Comparison of ENCODE assay signal across 22 cellular contexts in the genomic region with DNA sequence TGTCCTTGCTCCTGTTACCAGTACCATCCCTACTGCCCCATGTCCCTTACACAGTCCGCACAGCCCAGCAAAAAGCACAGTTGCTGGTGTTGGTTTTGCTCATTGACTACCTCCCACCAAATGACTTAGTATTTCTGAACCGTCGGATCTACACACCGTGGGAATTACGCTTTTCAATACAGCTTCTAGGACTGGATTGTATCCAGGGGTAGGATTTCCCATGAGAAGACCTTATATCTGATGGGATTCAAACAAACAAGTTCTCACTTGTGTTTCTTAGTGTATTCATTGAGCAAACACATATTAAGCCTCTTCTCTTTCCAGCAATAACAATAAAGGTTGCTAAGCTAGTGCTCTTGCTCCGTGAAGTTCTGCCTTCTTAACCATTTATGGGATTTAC. TPM values are rescaled to one million over a fixed set of nuclear protein-coding genes. Genes with fewer than 3 reads are reported as not detected.
DNase-seq lines count a peak whose midpoint lies in the region; ATAC-seq and TF ChIP-seq lines count a peak whose summit lies in the region.
"Had no signal": no experiment of that assay in that cellular context is flagged by ENCODE, and none has a peak within 500 bp of the region (broad histone marks: within the 10 kb centered on the region; RNA-seq: fewer than 3 reads in every experiment).

No MANE protein-coding gene starts in this region.

- H3K27ac ChIP-seq in left ventricle myocardium inferior (replicated peaks), result peak overlapping the region; percentile 75
- H3K27ac ChIP-seq: C4-2B, RWPE1 had no signal

- no peaks in the 10 kb centered on the region for H3K9me3 ChIP-seq in left ventricle myocardium inferior (replicated peaks)
- H3K9me3 ChIP-seq: HAP-1, MG63 had no signal

- TF ChIP-seq CTCF in left ventricle myocardium inferior (IDR thresholded peaks at IDR 0.05; ENCODE audit: borderline replicate concordance) (no peak), GM10266 (IDR thresholded peaks at IDR 0.05; ENCODE audit: control insufficient read depth, insufficient read depth, low read depth, missing control alignments) (no peak)

- H3K4me3 ChIP-seq in left ventricle myocardium inferior, result no peak overlapping the region
- H3K4me3 ChIP-seq: GM23338, HAP-1, MG63 had no signal

- H3K36me3 ChIP-seq in left ventricle myocardium inferior, result peaks cover 24% of the 10 kb centered on the region

- no peaks in the 10 kb centered on the region for H3K27me3 ChIP-seq in left ventricle myocardium inferior (ENCODE audit: low read depth)
- H3K27me3 ChIP-seq: MG63 had no signal

- no peak for DNase-seq in Right ventricle myocardium superior
- no peak for DNase-seq in cardiac septum (ENCODE audit: low spot score)
- no peak for DNase-seq in left ventricle myocardium inferior
- no peak for DNase-seq in GM10266 (ENCODE audit: extremely low spot score)
- no peak for DNase-seq in stimulated activated CD4-positive, alpha-beta T cell treated with anti-CD3 and anti-CD28 coated beads, Interleukin-2, amount 100 ng/mL, for 24 hours
- DNase-seq: Calu3; CD8-positive, alpha-beta memory T cell; DMS153; Karpas-422; MG63; NCI-H1417; NCI-H1694 treated with DMSO at 0.1 percent for 48 hours; NCI-H2081 treated with DMSO at 0.1 percent for 48 hours; NCI-H446 treated with DMSO at 0.1 percent for 48 hours; NCI-H526 treated with DMSO at 0.1 percent for 48 hours had no signal

- intact Hi-C loops in Right ventricle myocardium superior (cut with DNase I) (no loop called here), cardiac septum (cut with DNase I) (no loop called here), left ventricle myocardium inferior (cut with micrococcal nuclease) (no loop called here)

- H3K4me1 ChIP-seq in left ventricle myocardium inferior, result peaks cover 30% of the 10 kb centered on the region
- H3K4me1 ChIP-seq: HAP-1 had no signal

- ATAC-seq in Right ventricle myocardium superior (ENCODE audit: poor library complexity) (peak; percentile 47), esophagus mucosa (peak; percentile 87), HG03457 (IDR thresholded peaks at IDR 0.05; ENCODE audit: unreplicated experiment) (no peak)
- ATAC-seq: GM23338, SK-N-SH treated with all-trans-retinoic acid at 6 μM for 48 hours had no signal

RNA-seq across cellular contexts. Expression of a gene that starts 25.8 kb away (rescaled TPM):
- total RNA-seq in Right ventricle myocardium superior (104 TPM), cardiac septum (67.5 TPM), esophagus mucosa (61.7 TPM), left ventricle myocardium inferior (127 TPM)

RNA-seq across cellular contexts. Expression of a gene that starts 27.7 kb away (rescaled TPM):
- 8.4 TPM for total RNA-seq in Right ventricle myocardium superior
- 10.5 TPM for total RNA-seq in cardiac septum
- 25.9 TPM for total RNA-seq in esophagus mucosa
- total RNA-seq in left ventricle myocardium inferior, result 12.2 TPM
